ENCODE assay signal across 8 cellular contexts in the genomic region with DNA sequence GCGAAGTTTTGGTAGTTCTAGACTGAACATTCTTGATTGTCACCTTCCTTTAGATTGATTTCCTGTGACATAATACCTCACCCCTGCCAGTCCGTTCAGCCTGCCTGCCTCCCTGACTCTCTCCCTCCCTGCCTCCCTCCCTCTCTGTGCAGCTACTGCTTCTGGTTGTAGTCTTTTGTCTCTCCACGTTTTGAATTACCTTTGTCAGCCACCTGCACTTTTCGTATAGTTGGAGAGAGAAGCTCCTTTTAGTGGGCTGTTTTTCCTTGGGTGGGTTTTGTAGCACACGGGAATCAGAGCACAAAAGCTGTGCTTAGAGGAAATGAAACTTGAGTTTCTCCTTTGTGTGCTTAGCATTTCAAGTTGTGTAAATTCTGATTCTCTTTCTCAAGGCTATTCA. TPM values are rescaled to one million over a fixed set of nuclear protein-coding genes. Genes with fewer than 3 reads are reported as not detected.
DNase-seq lines count a peak whose midpoint lies in the region; ATAC-seq and TF ChIP-seq lines count a peak whose summit lies in the region.

No MANE protein-coding gene starts in this region.

- H3K27ac Mint-ChIP-seq in activated CD8-positive, alpha-beta memory T cell treated with anti-CD3 and anti-CD28 coated beads, Interleukin-2, amount 10 ng/mL, durations not matched to agents 7 days and 5 days: peak overlapping the region; percentile 6
- peak overlapping the region; percentile 23 for H3K27ac Mint-ChIP-seq in T-helper 2 cell treated with Interferon-gamma antibody and Interleukin-4, amounts not matched to agents 5 μg/mL and 100 μg/mL, for 36 hours
- H3K27ac Mint-ChIP-seq in stimulated activated naive B cell treated with anti-CD40 and anti-IgM and Interleukin-4, amounts not matched to agents 10 μg/mL and 1 μg/mL and 100 μg/mL, for 72 hours: peak overlapping the region; percentile 65

- H3K9me3 Mint-ChIP-seq in activated CD8-positive, alpha-beta memory T cell treated with anti-CD3 and anti-CD28 coated beads, Interleukin-2, amount 10 ng/mL, durations not matched to agents 7 days and 5 days (ENCODE audit: low read depth): no peaks in the 10 kb centered on the region
- H3K9me3 Mint-ChIP-seq in T-helper 2 cell treated with Interferon-gamma antibody and Interleukin-4, amounts not matched to agents 5 μg/mL and 100 μg/mL, for 36 hours: no peaks in the 10 kb centered on the region
- H3K9me3 Mint-ChIP-seq in stimulated activated naive B cell treated with anti-CD40 and anti-IgM and Interleukin-4, amounts not matched to agents 10 μg/mL and 1 μg/mL and 100 μg/mL, for 72 hours: no peaks in the 10 kb centered on the region

- ATAC-seq in activated CD8-positive, alpha-beta memory T cell treated with anti-CD3 and anti-CD28 coated beads, Interleukin-2, amount 10 ng/mL, durations not matched to agents 7 days and 5 days: peak; percentile 63
- ATAC-seq in HG02943 (IDR thresholded peaks at IDR 0.05; ENCODE audit: low read depth, unreplicated experiment): peak; percentile 99
- ATAC-seq in stimulated activated naive B cell treated with anti-CD40 and anti-IgM and Interleukin-4, amounts not matched to agents 10 μg/mL and 1 μg/mL and 100 μg/mL, for 72 hours (replicated peaks): peak; percentile 78 to 86

- H3K27me3 Mint-ChIP-seq in activated CD8-positive, alpha-beta memory T cell treated with anti-CD3 and anti-CD28 coated beads, Interleukin-2, amount 10 ng/mL, durations not matched to agents 7 days and 5 days: no peaks in the 10 kb centered on the region
- no peaks in the 10 kb centered on the region for H3K27me3 Mint-ChIP-seq in T-helper 2 cell treated with Interferon-gamma antibody and Interleukin-4, amounts not matched to agents 5 μg/mL and 100 μg/mL, for 36 hours (ENCODE audit: low read depth)
- H3K27me3 Mint-ChIP-seq in stimulated activated naive B cell treated with anti-CD40 and anti-IgM and Interleukin-4, amounts not matched to agents 10 μg/mL and 1 μg/mL and 100 μg/mL, for 72 hours: no peaks in the 10 kb centered on the region

- H3K4me1 ChIP-seq in hepatocyte (ENCODE audit: insufficient read depth): no peaks in the 10 kb centered on the region

- H3K4me2 ChIP-seq in hepatocyte: no peak overlapping the region

- H3K36me3 Mint-ChIP-seq in activated CD8-positive, alpha-beta memory T cell treated with anti-CD3 and anti-CD28 coated beads, Interleukin-2, amount 10 ng/mL, durations not matched to agents 7 days and 5 days: peaks cover 31% of the 10 kb centered on the region
- peaks cover 35% of the 10 kb centered on the region for H3K36me3 Mint-ChIP-seq in T-helper 2 cell treated with Interferon-gamma antibody and Interleukin-4, amounts not matched to agents 5 μg/mL and 100 μg/mL, for 36 hours (ENCODE audit: low read depth)
- peaks cover 28 to 38% of the 10 kb centered on the region in 2 donors for H3K36me3 Mint-ChIP-seq in stimulated activated naive B cell treated with anti-CD40 and anti-IgM and Interleukin-4, amounts not matched to agents 10 μg/mL and 1 μg/mL and 100 μg/mL, for 72 hours

- no peak for TF ChIP-seq CTCF in hepatocyte (IDR thresholded peaks at IDR 0.05; ENCODE audit: poor library complexity)

- no peaks in the 10 kb centered on the region for H3K36me3 ChIP-seq in hepatocyte (replicated peaks; ENCODE audit: insufficient read depth, low read depth)

- H4K20me1 ChIP-seq in hepatocyte (ENCODE audit: insufficient read depth, poor library complexity, severe bottlenecking): no peaks in the 10 kb centered on the region

- H3K79me2 ChIP-seq in hepatocyte: no peaks in the 10 kb centered on the region

- H3K27ac ChIP-seq in hepatocyte: no peak overlapping the region

- H3K9me3 ChIP-seq in hepatocyte (ENCODE audit: low read depth): no peaks in the 10 kb centered on the region

- CTCF ChIA-PET in activated CD8-positive, alpha-beta memory T cell treated with anti-CD3 and anti-CD28 coated beads, Interleukin-2, amount 10 ng/mL, durations not matched to agents 7 days and 5 days (lab: Charles Lee): interaction anchor here (0.9 kb wide), 1 partner anchor 33 kb away, joined by 4 read pairs; a partner anchor contains a TSS

- no peaks in the 10 kb centered on the region for H3K27me3 ChIP-seq in hepatocyte

- H3K4me1 Mint-ChIP-seq in activated CD8-positive, alpha-beta memory T cell treated with anti-CD3 and anti-CD28 coated beads, Interleukin-2, amount 10 ng/mL, durations not matched to agents 7 days and 5 days: peaks cover 15% of the 10 kb centered on the region
- peaks cover 25% of the 10 kb centered on the region for H3K4me1 Mint-ChIP-seq in T-helper 2 cell treated with Interferon-gamma antibody and Interleukin-4, amounts not matched to agents 5 μg/mL and 100 μg/mL, for 36 hours (ENCODE audit: low read depth)
- H3K4me1 Mint-ChIP-seq in stimulated activated naive B cell treated with anti-CD40 and anti-IgM and Interleukin-4, amounts not matched to agents 10 μg/mL and 1 μg/mL and 100 μg/mL, for 72 hours: peaks cover 16 to 36% of the 10 kb centered on the region in 2 donors

- WGBS in hepatocyte (ENCODE audit: low lambda C conversion rate, missing lambda C conversion rate): 67% methylated on average over 5 of the region's 5 CpGs

- no peak overlapping the region for H3K4me3 ChIP-seq in hepatocyte

- H3K9me2 ChIP-seq in hepatocyte (replicated peaks; ENCODE audit: insufficient read depth): no peaks in the 10 kb centered on the region

- DNase-seq in activated CD8-positive, alpha-beta memory T cell treated with anti-CD3 and anti-CD28 coated beads, Interleukin-2, amount 10 ng/mL, durations not matched to agents 7 days and 5 days: no peak
- no peak for DNase-seq in activated CD8-positive, alpha-beta memory T cell treated with anti-CD3 and anti-CD28 coated beads, Interleukin-2, amount 50 U/mL, for 4 hours
- no peak for DNase-seq in T-helper 2 cell treated with Interferon-gamma antibody and Interleukin-4, amounts not matched to agents 5 μg/mL and 100 μg/mL, for 36 hours (ENCODE audit: low spot score)
- peak; percentile 5 for DNase-seq in stimulated activated naive B cell treated with anti-CD40 and anti-IgM and Interleukin-4, amounts not matched to agents 10 μg/mL and 1 μg/mL and 100 μg/mL, for 72 hours
- DNase-seq in putamen (ENCODE audit: low spot score) (no peak), hepatocyte (ENCODE audit: low spot score) (no peak), middle frontal gyrus (ENCODE audit: extremely low spot score, low spot score) (no peak)

- H2AFZ ChIP-seq in hepatocyte: no peak overlapping the region

- H3K4me3 Mint-ChIP-seq in activated CD8-positive, alpha-beta memory T cell treated with anti-CD3 and anti-CD28 coated beads, Interleukin-2, amount 10 ng/mL, durations not matched to agents 7 days and 5 days: no peak overlapping the region
- peak overlapping the region; percentile 14 for H3K4me3 Mint-ChIP-seq in T-helper 2 cell treated with Interferon-gamma antibody and Interleukin-4, amounts not matched to agents 5 μg/mL and 100 μg/mL, for 36 hours
- peak overlapping the region; percentile 68 to 71 for H3K4me3 Mint-ChIP-seq in stimulated activated naive B cell treated with anti-CD40 and anti-IgM and Interleukin-4, amounts not matched to agents 10 μg/mL and 1 μg/mL and 100 μg/mL, for 72 hours

RNA-seq across cellular contexts. Expression of a gene that starts 32.6 kb away (rescaled TPM):
- 10 to 100 TPM; 56.7 to 78.9 TPM for total RNA-seq in activated CD8-positive, alpha-beta memory T cell treated with anti-CD3 and anti-CD28 coated beads, Interleukin-2, amount 10 ng/mL, durations not matched to agents 7 days and 5 days
- total RNA-seq in hepatocyte: 747 and 796 TPM in 2 replicates
- 249 and 391 TPM in 2 replicates for polyA plus RNA-seq in hepatocyte

Comparison
In these comparisons a context has a peak if more than half of its experiments do, and no peak if none do; other contexts are left out.
1. H3K27ac Mint-ChIP-seq: peak in every context shown above with its lines; median percentile 65 in stimulated activated naive B cell treated with anti-CD40 and anti-IgM and Interleukin-4, amounts not matched to agents 10 μg/mL and 1 μg/mL and 100 μg/mL, for 72 hours; 23 in T-helper 2 cell treated with Interferon-gamma antibody and Interleukin-4, amounts not matched to agents 5 μg/mL and 100 μg/mL, for 36 hours; 6 in activated CD8-positive, alpha-beta memory T cell treated with anti-CD3 and anti-CD28 coated beads, Interleukin-2, amount 10 ng/mL, durations not matched to agents 7 days and 5 days.